In genomic region chr2:206085742-206086445, GRCh38 we compare ENCODE assay signal across 1 cellular context.
TF ChIP-seq lines count a peak whose summit lies in the region.

A gene with protein sequence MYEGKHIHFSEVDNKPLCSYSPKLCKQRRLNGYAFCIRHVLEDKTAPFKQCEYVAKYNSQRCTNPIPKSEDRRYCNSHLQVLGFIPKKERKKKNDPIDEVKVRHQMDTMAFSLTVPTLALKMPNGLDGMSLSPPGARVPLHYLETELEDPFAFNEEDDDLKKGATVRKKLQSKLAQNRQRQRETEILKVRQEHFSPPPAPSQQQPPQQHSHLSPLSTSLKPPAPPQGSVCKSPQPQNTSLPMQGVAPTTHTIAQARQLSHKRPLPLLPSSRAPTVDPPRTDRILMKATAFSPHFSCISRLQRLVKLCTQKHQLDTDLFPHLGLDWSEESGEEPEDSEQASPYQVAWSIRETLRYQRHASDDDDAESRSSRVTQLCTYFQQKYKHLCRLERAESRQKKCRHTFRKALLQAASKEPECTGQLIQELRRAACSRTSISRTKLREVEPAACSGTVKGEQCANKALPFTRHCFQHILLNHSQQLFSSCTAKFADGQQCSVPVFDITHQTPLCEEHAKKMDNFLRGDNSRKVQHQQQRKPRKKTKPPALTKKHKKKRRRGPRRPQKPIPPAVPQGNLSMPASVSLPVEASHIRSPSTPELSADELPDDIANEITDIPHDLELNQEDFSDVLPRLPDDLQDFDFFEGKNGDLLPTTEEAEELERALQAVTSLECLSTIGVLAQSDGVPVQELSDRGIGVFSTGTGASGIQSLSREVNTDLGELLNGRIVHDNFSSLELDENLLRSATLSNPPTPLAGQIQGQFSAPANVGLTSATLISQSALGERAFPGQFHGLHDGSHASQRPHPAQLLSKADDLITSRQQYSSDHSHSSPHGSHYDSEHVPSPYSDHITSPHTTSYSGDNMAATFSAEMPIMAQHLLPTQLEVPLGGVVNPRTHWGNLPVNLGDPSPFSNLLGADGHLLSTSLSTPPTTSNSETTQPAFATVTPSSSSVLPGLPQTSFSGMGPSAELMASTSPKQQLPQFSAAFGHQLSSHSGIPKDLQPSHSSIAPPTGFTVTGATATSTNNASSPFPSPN (minus strand): TSS chr2:206086174. CDS start chr2:206063016, 23,158 bp downstream.

TF ChIP-seq in HepG2, 621 proteins besides CTCF, POLR2A, EP300 and RAD21 (continued from another document and continues in another):
- TF ChIP-seq FIP1L1 (IDR thresholded peaks at IDR 0.05; ENCODE audit: borderline replicate concordance, insufficient read depth, low read depth, low read length) (peak; percentile 82; the same call in 1 of the 2 replicates), REPIN1 (CRISPR knock-in tag; IDR thresholded peaks at IDR 0.05; ENCODE audit: borderline replicate concordance, low read depth) (peak; percentile 73; the same call in 1 of the 2 replicates), ATF3 (CRISPR knock-in tag; IDR thresholded peaks at IDR 0.05) (no peak; the same call in 1 of the 2 replicates), ZNF879 (CRISPR knock-in tag; IDR thresholded peaks at IDR 0.05) (peak; percentile 52; the same call in 1 of the 2 replicates), GTF2F1 (IDR thresholded peaks at IDR 0.05; ENCODE audit: low read length) (no peak), TFDP1 (CRISPR knock-in tag; IDR thresholded peaks at IDR 0.05; ENCODE audit: borderline replicate concordance) (no peak; the same call in 1 of the 2 replicates), ZKSCAN1 (IDR thresholded peaks at IDR 0.05; ENCODE audit: low read length) (no peak), SMARCC2 (IDR thresholded peaks at IDR 0.05) (no peak), NR2F1 (CRISPR knock-in tag; IDR thresholded peaks at IDR 0.05) (no peak), ZC3H4 (CRISPR knock-in tag; IDR thresholded peaks at IDR 0.05; ENCODE audit: borderline replicate concordance) (0 out of 2 replicates have a peak, but pooled peaks have one; percentile 61), ZNF33A (CRISPR knock-in tag; IDR thresholded peaks at IDR 0.05; ENCODE audit: borderline replicate concordance) (no peak; the same call in 1 of the 2 replicates), HOXA7 (CRISPR knock-in tag; IDR thresholded peaks at IDR 0.05) (no peak), KIAA2018 (CRISPR knock-in tag; IDR thresholded peaks at IDR 0.05; ENCODE audit: borderline replicate concordance) (no peak), JARID2 (CRISPR knock-in tag; IDR thresholded peaks at IDR 0.05; ENCODE audit: insufficient replicate concordance) (no peak), ATF5 (CRISPR knock-in tag; IDR thresholded peaks at IDR 0.05; ENCODE audit: low read depth) (0 out of 2 replicates have a peak, but pooled peaks have one; percentile 87), ZNF234 (CRISPR knock-in tag; conservative IDR thresholded peaks at IDR 0.05) (no peak), PLRG1 (conservative IDR thresholded peaks at IDR 0.05) (no peak), TAF1 (CRISPR knock-in tag; IDR thresholded peaks at IDR 0.05) (peak; percentile 85), GMEB1 (CRISPR knock-in tag; IDR thresholded peaks at IDR 0.05; ENCODE audit: borderline replicate concordance) (no peak), ZNF354B (CRISPR knock-in tag; IDR thresholded peaks at IDR 0.05) (no peak), ZNF331 (CRISPR knock-in tag; IDR thresholded peaks at IDR 0.05) (no peak), HNRNPH1 (optimal IDR thresholded peaks at IDR 0.05; ENCODE audit: low read depth, low read length) (no peak), HMG20B (CRISPR knock-in tag; conservative IDR thresholded peaks at IDR 0.05) (no peak; the same call in 1 of the 2 replicates), NFYC (CRISPR knock-in tag; IDR thresholded peaks at IDR 0.05) (no peak), RCOR2 (CRISPR knock-in tag; IDR thresholded peaks at IDR 0.05) (no peak), RERE (CRISPR knock-in tag; IDR thresholded peaks at IDR 0.05; ENCODE audit: low read depth) (no peak), ZNF430 (CRISPR knock-in tag; IDR thresholded peaks at IDR 0.05) (peak; percentile 52; the same call in 1 of the 2 replicates), NCOA1 (CRISPR knock-in tag; IDR thresholded peaks at IDR 0.05) (no peak)
- TF ChIP-seq, protein P1, sequence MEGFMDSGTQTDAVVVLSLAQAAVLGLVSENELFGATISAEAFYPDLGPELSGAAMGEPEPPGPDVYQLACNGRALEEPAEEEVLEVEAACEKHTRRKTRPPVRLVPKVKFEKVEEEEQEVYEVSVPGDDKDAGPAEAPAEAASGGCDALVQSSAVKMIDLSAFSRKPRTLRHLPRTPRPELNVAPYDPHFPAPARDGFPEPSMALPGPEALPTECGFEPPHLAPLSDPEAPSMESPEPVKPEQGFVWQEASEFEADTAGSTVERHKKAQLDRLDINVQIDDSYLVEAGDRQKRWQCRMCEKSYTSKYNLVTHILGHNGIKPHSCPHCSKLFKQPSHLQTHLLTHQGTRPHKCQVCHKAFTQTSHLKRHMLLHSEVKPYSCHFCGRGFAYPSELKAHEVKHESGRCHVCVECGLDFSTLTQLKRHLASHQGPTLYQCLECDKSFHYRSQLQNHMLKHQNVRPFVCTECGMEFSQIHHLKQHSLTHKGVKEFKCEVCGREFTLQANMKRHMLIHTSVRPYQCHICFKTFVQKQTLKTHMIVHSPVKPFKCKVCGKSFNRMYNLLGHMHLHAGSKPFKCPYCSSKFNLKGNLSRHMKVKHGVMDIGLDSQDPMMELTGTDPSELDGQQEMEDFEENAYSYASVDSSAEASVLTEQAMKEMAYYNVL (CRISPR knock-in tag; IDR thresholded peaks at IDR 0.05; ENCODE audit: borderline replicate concordance) = no peak; the same call in 1 of the 2 replicates
